1 cellular context compared by ENCODE assay signal in the genomic region with DNA sequence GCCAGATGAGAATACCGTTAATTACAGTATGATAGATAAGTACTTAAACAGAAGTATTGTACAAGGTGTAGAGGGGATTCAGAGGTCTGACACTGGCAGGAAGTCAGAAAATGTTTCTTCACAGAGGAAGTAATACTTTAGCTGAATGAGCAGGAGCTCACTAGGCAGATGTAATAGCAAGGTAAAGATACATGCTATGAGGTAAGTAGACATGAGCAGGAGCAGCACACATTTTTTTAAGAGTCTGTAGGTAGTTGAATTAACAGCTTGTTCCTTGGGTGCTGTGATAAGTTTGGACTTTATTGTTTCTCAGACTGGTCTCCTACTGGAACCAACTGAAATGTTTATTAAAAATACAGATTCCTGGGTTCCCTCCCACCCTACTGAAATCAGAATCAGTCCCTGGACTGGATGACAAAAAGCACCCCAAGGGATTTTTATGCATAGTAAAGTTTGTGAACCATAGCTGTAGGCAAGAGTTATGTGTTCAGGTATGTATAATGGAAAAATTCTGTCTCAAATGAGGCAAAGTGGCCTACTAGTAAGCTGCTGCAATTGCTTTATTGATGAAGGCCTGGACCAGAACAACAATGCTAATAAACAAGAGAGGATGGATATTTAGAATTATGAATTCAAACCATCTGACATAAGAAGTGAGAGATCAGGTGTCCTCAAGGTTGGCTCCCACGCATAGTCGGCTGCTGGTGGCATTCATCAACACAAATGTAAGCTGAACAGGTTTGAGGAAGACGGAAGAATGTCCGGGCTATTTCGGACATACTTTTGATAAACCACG.
TF ChIP-seq lines count a peak whose summit lies in the region.

No MANE protein-coding gene starts in this region.

TF ChIP-seq in GM12878, 131 proteins besides CTCF, POLR2A, EP300 and RAD21:
- TF ChIP-seq GABPA (IDR thresholded peaks at IDR 0.05; ENCODE audit: low read depth) (peak; percentile 21; the same call in 1 of the 2 replicates), CREB1 (IDR thresholded peaks at IDR 0.05; ENCODE audit: low read depth) (0 out of 2 replicates have a peak, but pooled peaks have one; percentile 29), NBN (IDR thresholded peaks at IDR 0.05) (no peak), KAT2A (conservative IDR thresholded peaks at IDR 0.05; ENCODE audit: control insufficient read depth, low read depth, low read length) (no peak), SPI1 (IDR thresholded peaks at IDR 0.05; ENCODE audit: borderline replicate concordance, insufficient read depth, low read depth, low read length) (peak; percentile 35; the same call in 1 of the 2 replicates)
- TF ChIP-seq, protein P1, sequence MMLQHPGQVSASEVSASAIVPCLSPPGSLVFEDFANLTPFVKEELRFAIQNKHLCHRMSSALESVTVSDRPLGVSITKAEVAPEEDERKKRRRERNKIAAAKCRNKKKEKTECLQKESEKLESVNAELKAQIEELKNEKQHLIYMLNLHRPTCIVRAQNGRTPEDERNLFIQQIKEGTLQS (IDR thresholded peaks at IDR 0.05; ENCODE audit: borderline replicate concordance, extremely low read depth, low read depth, low read length), result peak; percentile 43; the same call in 1 of the 2 replicates
- TF ChIP-seq, protein P2, sequence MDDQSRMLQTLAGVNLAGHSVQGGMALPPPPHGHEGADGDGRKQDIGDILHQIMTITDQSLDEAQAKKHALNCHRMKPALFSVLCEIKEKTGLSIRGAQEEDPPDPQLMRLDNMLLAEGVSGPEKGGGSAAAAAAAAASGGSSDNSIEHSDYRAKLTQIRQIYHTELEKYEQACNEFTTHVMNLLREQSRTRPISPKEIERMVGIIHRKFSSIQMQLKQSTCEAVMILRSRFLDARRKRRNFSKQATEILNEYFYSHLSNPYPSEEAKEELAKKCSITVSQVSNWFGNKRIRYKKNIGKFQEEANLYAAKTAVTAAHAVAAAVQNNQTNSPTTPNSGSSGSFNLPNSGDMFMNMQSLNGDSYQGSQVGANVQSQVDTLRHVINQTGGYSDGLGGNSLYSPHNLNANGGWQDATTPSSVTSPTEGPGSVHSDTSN (IDR thresholded peaks at IDR 0.05; ENCODE audit: insufficient replicate concordance, low read depth, low read length), result no peak
- TF ChIP-seq, protein P3, sequence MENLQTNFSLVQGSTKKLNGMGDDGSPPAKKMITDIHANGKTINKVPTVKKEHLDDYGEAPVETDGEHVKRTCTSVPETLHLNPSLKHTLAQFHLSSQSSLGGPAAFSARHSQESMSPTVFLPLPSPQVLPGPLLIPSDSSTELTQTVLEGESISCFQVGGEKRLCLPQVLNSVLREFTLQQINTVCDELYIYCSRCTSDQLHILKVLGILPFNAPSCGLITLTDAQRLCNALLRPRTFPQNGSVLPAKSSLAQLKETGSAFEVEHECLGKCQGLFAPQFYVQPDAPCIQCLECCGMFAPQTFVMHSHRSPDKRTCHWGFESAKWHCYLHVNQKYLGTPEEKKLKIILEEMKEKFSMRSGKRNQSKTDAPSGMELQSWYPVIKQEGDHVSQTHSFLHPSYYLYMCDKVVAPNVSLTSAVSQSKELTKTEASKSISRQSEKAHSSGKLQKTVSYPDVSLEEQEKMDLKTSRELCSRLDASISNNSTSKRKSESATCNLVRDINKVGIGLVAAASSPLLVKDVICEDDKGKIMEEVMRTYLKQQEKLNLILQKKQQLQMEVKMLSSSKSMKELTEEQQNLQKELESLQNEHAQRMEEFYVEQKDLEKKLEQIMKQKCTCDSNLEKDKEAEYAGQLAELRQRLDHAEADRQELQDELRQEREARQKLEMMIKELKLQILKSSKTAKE (IDR thresholded peaks at IDR 0.05; ENCODE audit: low read depth, poor library complexity, severe bottlenecking), result peak; percentile 36
- TF ChIP-seq, protein P4, sequence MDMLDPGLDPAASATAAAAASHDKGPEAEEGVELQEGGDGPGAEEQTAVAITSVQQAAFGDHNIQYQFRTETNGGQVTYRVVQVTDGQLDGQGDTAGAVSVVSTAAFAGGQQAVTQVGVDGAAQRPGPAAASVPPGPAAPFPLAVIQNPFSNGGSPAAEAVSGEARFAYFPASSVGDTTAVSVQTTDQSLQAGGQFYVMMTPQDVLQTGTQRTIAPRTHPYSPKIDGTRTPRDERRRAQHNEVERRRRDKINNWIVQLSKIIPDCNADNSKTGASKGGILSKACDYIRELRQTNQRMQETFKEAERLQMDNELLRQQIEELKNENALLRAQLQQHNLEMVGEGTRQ (IDR thresholded peaks at IDR 0.05; ENCODE audit: borderline replicate concordance, low read depth, low read length), result no peak
TF ChIP-seq in GM12878: peak in this region for 5.
